In the genomic region with DNA sequence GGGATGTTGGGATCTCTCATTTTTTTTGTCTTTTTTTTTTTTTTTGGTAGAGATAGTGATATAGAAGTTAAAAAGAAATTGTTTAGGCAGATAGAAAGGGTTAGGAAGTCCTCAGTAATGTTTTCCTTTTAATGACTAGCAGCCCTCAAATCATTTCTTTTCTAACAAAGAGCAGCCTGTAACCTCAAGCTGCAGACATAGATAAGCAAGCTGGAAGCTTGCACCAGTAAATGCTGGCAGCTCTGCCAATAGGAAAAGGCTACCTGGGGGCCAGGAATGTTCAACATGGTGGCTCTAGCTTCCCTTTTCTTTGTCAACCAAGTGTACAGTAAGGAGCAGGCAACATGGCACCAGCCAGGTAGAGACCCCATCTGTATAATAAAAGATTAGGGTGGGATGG, we compare ENCODE assay signal across 9 cellular contexts.
"Had no signal": no experiment of that assay in that cellular context is flagged by ENCODE, and none has a peak within 500 bp of the region (broad histone marks: within the 10 kb centered on the region; RNA-seq: fewer than 3 reads in every experiment).

No MANE protein-coding gene starts in this region.

- H3K4me3 Mint-ChIP-seq: HFFc6, IgD-negative memory B cell had no signal

- ATAC-seq: HCT116, HepG2 had no signal

- H3K36me3 Mint-ChIP-seq: IgD-negative memory B cell had no signal

- DNase-seq: GM23248, GOT3, H7, HFFc6, KG1 had no signal

- H3K36me3 ChIP-seq: HAP-1 had no signal

- H3K27ac Mint-ChIP-seq: HFFc6, IgD-negative memory B cell had no signal

- H3K4me1 ChIP-seq: HAP-1 had no signal

- H3K4me1 Mint-ChIP-seq: IgD-negative memory B cell had no signal

- H2AFZ ChIP-seq: GM23248 had no signal

- H3K4me3 ChIP-seq: GM23248, HAP-1 had no signal

- H3K9me3 Mint-ChIP-seq: IgD-negative memory B cell had no signal

- H3K9ac ChIP-seq: GM23248 had no signal

- H3K9me3 ChIP-seq: HAP-1 had no signal
